In genomic region chr10:103757531-103758293, GRCh38 we compare ENCODE assay signal across 8 cellular contexts.
DNase-seq lines count a peak whose midpoint lies in the region; ATAC-seq and TF ChIP-seq lines count a peak whose summit lies in the region.

No MANE protein-coding gene starts in this region.

- peaks cover 47% of the 10 kb centered on the region for H3K4me1 ChIP-seq in lower lobe of right lung

- H3K4me3 Mint-ChIP-seq in type B pancreatic cell: peak overlapping the region; percentile 28

- no peaks in the 10 kb centered on the region for H3K36me3 ChIP-seq in lower lobe of right lung

- no peaks in the 10 kb centered on the region for H3K27me3 Mint-ChIP-seq in type B pancreatic cell

- intact Hi-C loops in lower lobe of right lung (cut with DNase I): no loop called here

- peaks cover under 1% of the 10 kb centered on the region for H3K9me3 ChIP-seq in lower lobe of right lung

- TF ChIP-seq CTCF in choroid plexus epithelial cell (conservative IDR thresholded peaks at IDR 0.05; ENCODE audit: low read depth, low read length) (no peak), lower lobe of right lung (IDR thresholded peaks at IDR 0.05) (no peak), type B pancreatic cell (conservative IDR thresholded peaks at IDR 0.05) (no peak)

- peaks cover 42% of the 10 kb centered on the region for H3K4me1 Mint-ChIP-seq in type B pancreatic cell (ENCODE audit: unreplicated experiment)

- H3K36me3 Mint-ChIP-seq in type B pancreatic cell: no peaks in the 10 kb centered on the region

- no peaks in the 10 kb centered on the region for H3K27me3 ChIP-seq in lower lobe of right lung (ENCODE audit: low read depth)

- H3K4me3 ChIP-seq in choroid plexus epithelial cell (ENCODE audit: low read depth, low read length): no peak overlapping the region
- no peak overlapping the region for H3K4me3 ChIP-seq in lower lobe of right lung

- ATAC-seq in lower lobe of right lung: peak; percentile 38 to 73

- peak; percentile 67 for DNase-seq in activated naive CD4-positive, alpha-beta T cell treated with Interleukin-2 at 50 U/mL for 16 hours
- DNase-seq in activated naive CD4-positive, alpha-beta T cell (lab: John Stamatoyannopoulos, UW): no peak
- DNase-seq in SW480 (ENCODE audit: low spot score) (peak; percentile 82), choroid plexus epithelial cell (ENCODE audit: low read depth) (peak; percentile 82), lower lobe of right lung (no peak), type B pancreatic cell (ENCODE audit: extremely low spot score, unreplicated experiment) (no peak), NCI-H526 (lab: John Stamatoyannopoulos, UW) (no peak)
- no peak for DNase-seq in NK-92 treated with Interleukin-12 subunit alpha and Interleukin-12 subunit beta, amount 100 ng/mL, for 24 hours (lab: John Stamatoyannopoulos, UW)

- peak overlapping the region; percentile 71 for H3K27ac ChIP-seq in lower lobe of right lung

- no peak overlapping the region for H3K27ac Mint-ChIP-seq in type B pancreatic cell

- H3K9me3 Mint-ChIP-seq in type B pancreatic cell: no peaks in the 10 kb centered on the region

Comparison
In these comparisons a context has a peak if more than half of its experiments do, and no peak if none do; other contexts are left out.
1. DNase-seq: peak in activated naive CD4-positive, alpha-beta T cell treated with Interleukin-2 at 50 U/mL for 16 hours (single experiment), SW480 (single experiment) and choroid plexus epithelial cell (single experiment); none in activated naive CD4-positive, alpha-beta T cell (0 of 4), lower lobe of right lung (single experiment), type B pancreatic cell (single experiment), NCI-H526 (0 of 2) and NK-92 treated with Interleukin-12 subunit alpha and Interleukin-12 subunit beta, amount 100 ng/mL, for 24 hours (single experiment).